In genomic region chr6:69763763-69764162, GRCh38 we compare ENCODE assay signal across 33 cellular contexts.
"Had no signal": no experiment of that assay in that cellular context is flagged by ENCODE, and none has a peak within 500 bp of the region (broad histone marks: within the 10 kb centered on the region; RNA-seq: fewer than 3 reads in every experiment).

No MANE protein-coding gene starts in this region.

- H3K27ac ChIP-seq: body of pancreas, brain microvascular endothelial cell, breast epithelium, VCaP had no signal

- H3K4me1 Mint-ChIP-seq: activated CD4-positive, alpha-beta memory T cell treated with anti-CD3 and anti-CD28 coated beads, Interleukin-2, amount 10 ng/mL, durations not matched to agents 7 days and 5 days; activated CD8-positive, alpha-beta memory T cell treated with anti-CD3 and anti-CD28 coated beads, Interleukin-2, amount 10 ng/mL, durations not matched to agents 7 days and 5 days; activated naive CD4-positive, alpha-beta T cell treated with anti-CD3 and anti-CD28 coated beads, Interleukin-2, amount 10 ng/mL, durations not matched to agents 7 days and 5 days had no signal

- ATAC-seq: activated CD8-positive, alpha-beta memory T cell treated with anti-CD3 and anti-CD28 coated beads, Interleukin-2, amount 10 ng/mL, durations not matched to agents 7 days and 5 days; activated CD8-positive, alpha-beta T cell treated with anti-CD3 and anti-CD28 coated beads, Interleukin-2, amount 10 ng/mL, durations not matched to agents 7 days and 5 days; activated naive CD8-positive, alpha-beta T cell treated with anti-CD3 and anti-CD28 coated beads, Interleukin-2, amount 50 U/mL, for 24 hours; body of pancreas had no signal

- H3K27me3 ChIP-seq: body of pancreas, brain microvascular endothelial cell, breast epithelium had no signal

- H3K4me3 Mint-ChIP-seq: activated B cell treated with CpG ODN at 0.5 μM for 24 hours; activated CD4-positive, alpha-beta memory T cell treated with anti-CD3 and anti-CD28 coated beads, Interleukin-2, amount 10 ng/mL, durations not matched to agents 7 days and 5 days; activated CD4-positive, alpha-beta T cell treated with anti-CD3 and anti-CD28 coated beads, Interleukin-2, amount 10 ng/mL, durations not matched to agents 24 days and 14 days; activated CD8-positive, alpha-beta memory T cell treated with anti-CD3 and anti-CD28 coated beads, Interleukin-2, amount 10 ng/mL, durations not matched to agents 7 days and 5 days; activated CD8-positive, alpha-beta T cell treated with anti-CD3 and anti-CD28 coated beads, Interleukin-2, amount 10 ng/mL, durations not matched to agents 7 days and 5 days; activated naive CD4-positive, alpha-beta T cell treated with anti-CD3 and anti-CD28 coated beads, Interleukin-2, amount 10 ng/mL, durations not matched to agents 7 days and 5 days; activated naive CD4-positive, alpha-beta T cell treated with anti-CD3 and anti-CD28 coated beads, Interleukin-2, amount 50 U/mL, for 24 hours; activated naive CD8-positive, alpha-beta T cell; activated naive CD8-positive, alpha-beta T cell treated with anti-CD3 and anti-CD28 coated beads, Interleukin-2, amount 10 ng/mL, durations not matched to agents 7 days and 5 days; activated naive CD8-positive, alpha-beta T cell treated with anti-CD3 and anti-CD28 coated beads, Interleukin-2, amount 50 U/mL, for 24 hours; activated T-cell treated with anti-CD3 and anti-CD28 coated beads, Interleukin-2, amount 50 U/mL, for 24 hours; T-helper 1 cell treated with Interleukin-12 subunit alpha and Interleukin-12 subunit beta and Interleukin-4 antibody, amounts not matched to agents 30 μg/mL and 1 μg/mL, for 36 hours; T-helper 2 cell treated with Interferon-gamma antibody and Interleukin-4, amounts not matched to agents 5 μg/mL and 100 μg/mL, for 36 hours had no signal

- H3K4me3 ChIP-seq: body of pancreas, breast epithelium had no signal

- H3K4me1 ChIP-seq: breast epithelium had no signal

- H3K9me3 Mint-ChIP-seq: activated B cell treated with CpG ODN at 0.5 μM for 24 hours; activated CD4-positive, alpha-beta memory T cell treated with anti-CD3 and anti-CD28 coated beads, Interleukin-2, amount 10 ng/mL, durations not matched to agents 7 days and 5 days; activated naive CD4-positive, alpha-beta T cell treated with anti-CD3 and anti-CD28 coated beads, Interleukin-2, amount 10 ng/mL, durations not matched to agents 7 days and 5 days; activated naive CD4-positive, alpha-beta T cell treated with anti-CD3 and anti-CD28 coated beads, Interleukin-2, amount 50 U/mL, for 24 hours; activated naive CD8-positive, alpha-beta T cell treated with anti-CD3 and anti-CD28 coated beads, Interleukin-2, amount 10 ng/mL, durations not matched to agents 7 days and 5 days; activated T-cell treated with anti-CD3 and anti-CD28 coated beads, Interleukin-2, amount 50 U/mL, for 24 hours; activated T-helper 2 cell treated with anti-CD3 and anti-CD28 coated beads, Interferon-gamma antibody, Interleukin-2, Interleukin-4, amounts not matched to agents 10 μg/mL and 5 μg/mL and 100 μg/mL, durations not matched to agents 14 hours and 24 hours and 36 hours; T-helper 1 cell treated with Interleukin-12 subunit alpha and Interleukin-12 subunit beta and Interleukin-4 antibody, amounts not matched to agents 30 μg/mL and 1 μg/mL, for 36 hours; T-helper 2 cell treated with Interferon-gamma antibody and Interleukin-4, amounts not matched to agents 5 μg/mL and 100 μg/mL, for 36 hours had no signal

- H3K27ac Mint-ChIP-seq: activated CD4-positive, alpha-beta memory T cell treated with anti-CD3 and anti-CD28 coated beads, Interleukin-2, amount 10 ng/mL, durations not matched to agents 7 days and 5 days; activated CD4-positive, alpha-beta T cell treated with anti-CD3 and anti-CD28 coated beads, Interleukin-2, amount 10 ng/mL, durations not matched to agents 24 days and 14 days; activated CD8-positive, alpha-beta memory T cell treated with anti-CD3 and anti-CD28 coated beads, Interleukin-2, amount 10 ng/mL, durations not matched to agents 7 days and 5 days; activated CD8-positive, alpha-beta T cell treated with anti-CD3 and anti-CD28 coated beads, Interleukin-2, amount 10 ng/mL, durations not matched to agents 7 days and 5 days; activated naive CD4-positive, alpha-beta T cell treated with anti-CD3 and anti-CD28 coated beads, Interleukin-2, amount 10 ng/mL, durations not matched to agents 7 days and 5 days; activated naive CD4-positive, alpha-beta T cell treated with anti-CD3 and anti-CD28 coated beads, Interleukin-2, amount 50 U/mL, for 24 hours; activated naive CD8-positive, alpha-beta T cell; activated naive CD8-positive, alpha-beta T cell treated with anti-CD3 and anti-CD28 coated beads, Interleukin-2, amount 10 ng/mL, durations not matched to agents 7 days and 5 days; activated naive CD8-positive, alpha-beta T cell treated with anti-CD3 and anti-CD28 coated beads, Interleukin-2, amount 50 U/mL, for 24 hours; activated T-cell treated with anti-CD3 and anti-CD28 coated beads, Interleukin-2, amount 50 U/mL, for 24 hours; activated T-helper 2 cell treated with anti-CD3 and anti-CD28 coated beads, Interferon-gamma antibody, Interleukin-2, Interleukin-4, amounts not matched to agents 10 μg/mL and 5 μg/mL and 100 μg/mL, durations not matched to agents 14 hours and 24 hours and 36 hours; T-helper 1 cell treated with Interleukin-12 subunit alpha and Interleukin-12 subunit beta and Interleukin-4 antibody, amounts not matched to agents 30 μg/mL and 1 μg/mL, for 36 hours; T-helper 2 cell treated with Interferon-gamma antibody and Interleukin-4, amounts not matched to agents 5 μg/mL and 100 μg/mL, for 36 hours had no signal

- H3K27me3 Mint-ChIP-seq: activated B cell treated with CpG ODN at 0.5 μM for 24 hours; activated CD4-positive, alpha-beta memory T cell treated with anti-CD3 and anti-CD28 coated beads, Interleukin-2, amount 10 ng/mL, durations not matched to agents 7 days and 5 days; activated CD4-positive, alpha-beta T cell treated with anti-CD3 and anti-CD28 coated beads, Interleukin-2, amount 10 ng/mL, durations not matched to agents 24 days and 14 days; activated CD8-positive, alpha-beta memory T cell treated with anti-CD3 and anti-CD28 coated beads, Interleukin-2, amount 10 ng/mL, durations not matched to agents 7 days and 5 days; activated naive CD4-positive, alpha-beta T cell treated with anti-CD3 and anti-CD28 coated beads, Interleukin-2, amount 10 ng/mL, durations not matched to agents 7 days and 5 days; activated naive CD4-positive, alpha-beta T cell treated with anti-CD3 and anti-CD28 coated beads, Interleukin-2, amount 50 U/mL, for 24 hours; activated naive CD8-positive, alpha-beta T cell; activated naive CD8-positive, alpha-beta T cell treated with anti-CD3 and anti-CD28 coated beads, Interleukin-2, amount 10 ng/mL, durations not matched to agents 7 days and 5 days; activated naive CD8-positive, alpha-beta T cell treated with anti-CD3 and anti-CD28 coated beads, Interleukin-2, amount 50 U/mL, for 24 hours; activated T-cell treated with anti-CD3 and anti-CD28 coated beads, Interleukin-2, amount 50 U/mL, for 24 hours had no signal

- DNase-seq: activated B cell treated with CpG ODN at 0.5 μM for 24 hours; activated CD4-positive, alpha-beta memory T cell treated with anti-CD3 and anti-CD28 coated beads, Interleukin-2, amount 10 ng/mL, durations not matched to agents 7 days and 5 days; activated CD4-positive, alpha-beta T cell treated with anti-CD3 and anti-CD28 coated beads for 4 hours; activated CD4-positive, alpha-beta T cell treated with anti-CD3 and anti-CD28 coated beads, Interleukin-2, amount 10 ng/mL, durations not matched to agents 24 days and 14 days; activated CD4-positive, alpha-beta T cell treated with anti-CD3 and anti-CD28 coated beads, Interleukin-2, amount 50 U/mL, for 48 hours; activated CD4-positive, CD25-positive, alpha-beta regulatory T cell treated with anti-CD3 and anti-CD28 coated beads, Interleukin-2, amount 50 U/mL, for 72 hours; activated CD8-positive, alpha-beta memory T cell treated with anti-CD3 and anti-CD28 coated beads for 24 hours; activated CD8-positive, alpha-beta memory T cell treated with anti-CD3 and anti-CD28 coated beads, Interleukin-2, amount 10 ng/mL, durations not matched to agents 7 days and 5 days; activated CD8-positive, alpha-beta memory T cell treated with anti-CD3 and anti-CD28 coated beads, Interleukin-2, amount 50 U/mL, for 48 hours; activated CD8-positive, alpha-beta T cell treated with anti-CD3 and anti-CD28 coated beads, Interleukin-2, amount 10 ng/mL, durations not matched to agents 7 days and 5 days; activated effector memory CD4-positive, alpha-beta T cell treated with Interleukin-2 at 50 U/mL for 16 hours; activated gamma-delta T cell; activated naive CD4-positive, alpha-beta T cell treated with anti-CD3 and anti-CD28 coated beads, Interleukin-2, amount 10 ng/mL, durations not matched to agents 7 days and 5 days; activated naive CD4-positive, alpha-beta T cell treated with Interleukin-2 at 50 U/mL for 16 hours; activated naive CD8-positive, alpha-beta T cell treated with anti-CD3 and anti-CD28 coated beads, Interleukin-2, amount 10 ng/mL, durations not matched to agents 7 days and 5 days; activated naive CD8-positive, alpha-beta T cell treated with anti-CD3 and anti-CD28 coated beads, Interleukin-2, amount 50 U/mL, for 24 hours; activated T-cell treated with anti-CD3 and anti-CD28 coated beads, Interleukin-2, amount 50 U/mL, for 24 hours; activated T-cell treated with anti-CD3 and anti-CD28 coated beads, Interleukin-2, amount 50 U/mL, for 48 hours; amniotic stem cell; aorta; body of pancreas; brain microvascular endothelial cell; central memory CD4-positive, alpha-beta T cell; T-helper 1 cell; T-helper 2 cell; T-helper 9 cell had no signal
